Comparison of ENCODE assay signal across 15 cellular contexts in the genomic region with DNA sequence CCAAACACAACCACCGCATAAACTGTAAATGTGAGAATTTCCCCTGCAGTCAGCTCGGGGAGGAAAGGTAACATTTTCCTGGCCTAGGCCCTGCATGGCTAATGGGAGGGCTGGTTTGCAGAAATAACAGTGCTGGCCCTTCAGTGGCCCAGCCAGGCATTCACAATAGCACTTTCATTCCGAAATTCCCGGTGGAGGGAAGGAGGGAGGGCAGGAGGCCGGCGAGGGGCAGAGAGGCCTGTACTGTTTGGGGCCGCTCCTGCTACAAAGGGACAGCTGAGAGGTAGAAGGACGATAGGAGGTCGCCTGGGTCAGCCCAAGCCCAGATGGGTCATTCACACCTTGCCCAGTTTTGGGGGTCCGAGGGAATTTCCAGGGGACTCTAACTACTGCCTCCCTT. TPM values are rescaled to one million over a fixed set of nuclear protein-coding genes. Genes with fewer than 3 reads are reported as not detected.
"Had no signal": no experiment of that assay in that cellular context is flagged by ENCODE, and none has a peak within 500 bp of the region (broad histone marks: within the 10 kb centered on the region; RNA-seq: fewer than 3 reads in every experiment).

No MANE protein-coding gene starts in this region.

- DNase-seq: amniotic stem cell; brain microvascular endothelial cell; cerebellar nuclear complex; stimulated activated CD4-positive, alpha-beta T cell treated with anti-CD3 and anti-CD28 coated beads, Interleukin-2, amount 100 ng/mL, for 24 hours; stimulated activated naive CD4-positive, alpha-beta T cell; testis had no signal

- H3K4me3 ChIP-seq: psoas muscle, right lobe of liver, testis had no signal

- H3K9me3 ChIP-seq: neutrophil, psoas muscle, right lobe of liver, testis had no signal

- H3K36me3 ChIP-seq: brain microvascular endothelial cell, neutrophil, right lobe of liver had no signal

- ATAC-seq: activated CD4-positive, CD25-positive, alpha-beta regulatory T cell treated with anti-CD3 and anti-CD28 coated beads, Interleukin-2, amount 50 U/mL, for 24 hours; activated naive CD4-positive, alpha-beta T cell treated with anti-CD3 and anti-CD28 coated beads, Interleukin-2, amount 50 U/mL, for 72 hours; esophagus mucosa; left colon; psoas muscle; right lobe of liver had no signal

RNA-seq across cellular contexts. Expression of a gene that starts 11.3 kb away (rescaled TPM):
- total RNA-seq: activated T-helper 2 cell treated with anti-CD3 and anti-CD28 coated beads, Interferon-gamma antibody, Interleukin-2, Interleukin-4, amounts not matched to agents 10 μg/mL and 5 μg/mL and 100 μg/mL, durations not matched to agents 14 hours and 24 hours and 36 hours; dermis microvascular lymphatic vessel endothelial cell had no signal
